In the genomic region with DNA sequence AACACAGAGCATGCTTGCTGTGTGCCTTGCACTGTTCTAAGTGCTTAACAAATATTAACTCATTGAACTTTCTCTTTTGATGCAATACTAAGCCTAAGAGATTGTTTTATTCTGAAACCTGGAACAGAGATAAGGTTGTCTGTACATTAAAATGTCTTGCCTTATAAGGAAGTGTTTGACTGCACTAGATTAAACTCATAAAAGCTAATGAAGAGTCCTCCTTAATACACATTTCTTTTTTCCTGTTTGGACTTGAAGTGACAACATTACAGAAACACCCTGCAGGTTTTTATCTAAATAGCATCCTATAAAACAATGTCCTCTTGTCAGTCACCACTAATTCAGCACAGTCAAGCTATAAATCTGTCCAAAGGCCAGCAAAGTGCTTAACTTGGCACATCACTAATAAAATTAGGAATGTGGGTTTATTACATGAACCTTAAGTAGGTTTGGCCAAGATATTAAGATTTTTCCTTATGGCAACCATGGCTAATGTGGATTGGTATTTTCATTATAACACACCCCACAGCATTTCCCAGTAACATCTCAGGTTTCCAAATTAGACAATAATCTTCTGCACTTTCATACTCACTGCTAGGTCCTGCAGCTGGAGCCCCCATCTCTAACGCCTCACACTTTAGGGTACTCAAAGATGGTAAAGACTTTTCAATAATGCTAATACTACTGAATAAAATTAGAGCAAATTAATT, we compare ENCODE assay signal across 1 cellular context.
TF ChIP-seq lines count a peak whose summit lies in the region.

No MANE protein-coding gene starts in this region.

TF ChIP-seq in HEK293, 187 proteins besides CTCF, POLR2A, EP300 and RAD21 (continued from another document and continues in another):
- TF ChIP-seq, protein P1, sequence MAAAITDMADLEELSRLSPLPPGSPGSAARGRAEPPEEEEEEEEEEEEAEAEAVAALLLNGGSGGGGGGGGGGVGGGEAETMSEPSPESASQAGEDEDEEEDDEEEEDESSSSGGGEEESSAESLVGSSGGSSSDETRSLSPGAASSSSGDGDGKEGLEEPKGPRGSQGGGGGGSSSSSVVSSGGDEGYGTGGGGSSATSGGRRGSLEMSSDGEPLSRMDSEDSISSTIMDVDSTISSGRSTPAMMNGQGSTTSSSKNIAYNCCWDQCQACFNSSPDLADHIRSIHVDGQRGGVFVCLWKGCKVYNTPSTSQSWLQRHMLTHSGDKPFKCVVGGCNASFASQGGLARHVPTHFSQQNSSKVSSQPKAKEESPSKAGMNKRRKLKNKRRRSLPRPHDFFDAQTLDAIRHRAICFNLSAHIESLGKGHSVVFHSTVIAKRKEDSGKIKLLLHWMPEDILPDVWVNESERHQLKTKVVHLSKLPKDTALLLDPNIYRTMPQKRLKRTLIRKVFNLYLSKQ (tag by site-specific recombination; IDR thresholded peaks at IDR 0.05; ENCODE audit: borderline replicate concordance), result 0 out of 2 replicates have a peak, but pooled peaks have one; percentile 3
- TF ChIP-seq ZFP37 (tag by site-specific recombination; IDR thresholded peaks at IDR 0.05), result no peak
- peak; percentile 59; the same call in 1 of the 2 replicates for TF ChIP-seq ZNF146 (tag by site-specific recombination; IDR thresholded peaks at IDR 0.05)
- peak; percentile 93 for TF ChIP-seq ZNF366 (tag by site-specific recombination; conservative IDR thresholded peaks at IDR 0.05)
- no peak for TF ChIP-seq ZNF157 (tag by site-specific recombination; IDR thresholded peaks at IDR 0.05)
- TF ChIP-seq, protein P2, sequence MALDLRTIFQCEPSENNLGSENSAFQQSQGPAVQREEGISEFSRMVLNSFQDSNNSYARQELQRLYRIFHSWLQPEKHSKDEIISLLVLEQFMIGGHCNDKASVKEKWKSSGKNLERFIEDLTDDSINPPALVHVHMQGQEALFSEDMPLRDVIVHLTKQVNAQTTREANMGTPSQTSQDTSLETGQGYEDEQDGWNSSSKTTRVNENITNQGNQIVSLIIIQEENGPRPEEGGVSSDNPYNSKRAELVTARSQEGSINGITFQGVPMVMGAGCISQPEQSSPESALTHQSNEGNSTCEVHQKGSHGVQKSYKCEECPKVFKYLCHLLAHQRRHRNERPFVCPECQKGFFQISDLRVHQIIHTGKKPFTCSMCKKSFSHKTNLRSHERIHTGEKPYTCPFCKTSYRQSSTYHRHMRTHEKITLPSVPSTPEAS (tag by site-specific recombination; IDR thresholded peaks at IDR 0.05), result no peak
- TF ChIP-seq PRDM1 (tag by site-specific recombination; IDR thresholded peaks at IDR 0.05), result no peak
- no peak for TF ChIP-seq ZNF785 (tag by site-specific recombination; IDR thresholded peaks at IDR 0.05)
- 0 out of 2 replicates have a peak, but pooled peaks have one; percentile 24 for TF ChIP-seq GLIS2 (tag by site-specific recombination; IDR thresholded peaks at IDR 0.05)
- no peak for TF ChIP-seq ZNF311 (tag by site-specific recombination; IDR thresholded peaks at IDR 0.05; ENCODE audit: borderline replicate concordance)
- TF ChIP-seq ZNF791 (tag by site-specific recombination; IDR thresholded peaks at IDR 0.05), result no peak
- peak; percentile 83 for TF ChIP-seq KLF1 (tag by site-specific recombination; IDR thresholded peaks at IDR 0.05)
- TF ChIP-seq, protein P3, sequence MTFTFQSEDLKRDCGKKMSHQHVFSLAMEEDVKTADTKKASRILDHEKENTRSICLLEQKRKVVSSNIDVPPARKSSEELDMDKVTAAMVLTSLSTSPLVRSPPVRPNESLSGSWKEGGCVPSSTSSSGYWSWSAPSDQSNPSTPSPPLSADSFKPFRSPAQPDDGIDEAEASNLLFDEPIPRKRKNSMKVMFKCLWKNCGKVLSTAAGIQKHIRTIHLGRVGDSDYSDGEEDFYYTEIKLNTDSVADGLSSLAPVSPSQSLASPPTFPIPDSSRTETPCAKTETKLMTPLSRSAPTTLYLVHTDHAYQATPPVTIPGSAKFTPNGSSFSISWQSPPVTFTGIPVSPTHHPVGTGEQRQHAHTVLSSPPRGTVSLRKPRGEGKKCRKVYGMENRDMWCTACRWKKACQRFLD (tag by site-specific recombination; IDR thresholded peaks at IDR 0.05), result no peak
- TF ChIP-seq ZBTB8A (tag by site-specific recombination; IDR thresholded peaks at IDR 0.05), result peak; percentile 66
- peak; percentile 99 for TF ChIP-seq IKZF3 (tag by site-specific recombination; IDR thresholded peaks at IDR 0.05)
- TF ChIP-seq ZNF768 (tag by site-specific recombination; IDR thresholded peaks at IDR 0.05), result 0 out of 2 replicates have a peak, but pooled peaks have one; percentile 15
- peak; percentile 76; the same call in 1 of the 2 replicates for TF ChIP-seq KLF7 (tag by site-specific recombination; IDR thresholded peaks at IDR 0.05; ENCODE audit: borderline replicate concordance)
- TF ChIP-seq, protein P4, sequence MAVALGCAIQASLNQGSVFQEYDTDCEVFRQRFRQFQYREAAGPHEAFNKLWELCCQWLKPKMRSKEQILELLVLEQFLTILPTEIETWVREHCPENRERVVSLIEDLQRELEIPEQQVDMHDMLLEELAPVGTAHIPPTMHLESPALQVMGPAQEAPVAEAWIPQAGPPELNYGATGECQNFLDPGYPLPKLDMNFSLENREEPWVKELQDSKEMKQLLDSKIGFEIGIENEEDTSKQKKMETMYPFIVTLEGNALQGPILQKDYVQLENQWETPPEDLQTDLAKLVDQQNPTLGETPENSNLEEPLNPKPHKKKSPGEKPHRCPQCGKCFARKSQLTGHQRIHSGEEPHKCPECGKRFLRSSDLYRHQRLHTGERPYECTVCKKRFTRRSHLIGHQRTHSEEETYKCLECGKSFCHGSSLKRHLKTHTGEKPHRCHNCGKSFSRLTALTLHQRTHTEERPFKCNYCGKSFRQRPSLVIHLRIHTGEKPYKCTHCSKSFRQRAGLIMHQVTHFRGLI (tag by site-specific recombination; IDR thresholded peaks at IDR 0.05), result peak; percentile 61
- no peak for TF ChIP-seq ZNF239 (tag by site-specific recombination; IDR thresholded peaks at IDR 0.05)
- 0 out of 2 replicates have a peak, but pooled peaks have one; percentile 28 for TF ChIP-seq ZBTB7A (tag by site-specific recombination; IDR thresholded peaks at IDR 0.05; ENCODE audit: low read depth)
- peak; percentile 94 for TF ChIP-seq ZNF19 (tag by site-specific recombination; IDR thresholded peaks at IDR 0.05; ENCODE audit: low read depth)
- peak; percentile 96 for TF ChIP-seq GLI2 (tag by site-specific recombination; IDR thresholded peaks at IDR 0.05; ENCODE audit: borderline replicate concordance, low read depth)
- TF ChIP-seq ZNF266 (tag by site-specific recombination; IDR thresholded peaks at IDR 0.05; ENCODE audit: low read depth), result no peak
- peak; percentile 74 for TF ChIP-seq ZNF2 (tag by site-specific recombination; IDR thresholded peaks at IDR 0.05)
- TF ChIP-seq PRDM10 (tag by site-specific recombination; IDR thresholded peaks at IDR 0.05), result 0 out of 2 replicates have a peak, but pooled peaks have one; percentile 24
- peak; percentile 62 for TF ChIP-seq ZIC2 (tag by site-specific recombination; IDR thresholded peaks at IDR 0.05)
- TF ChIP-seq ZNF184 (tag by site-specific recombination; IDR thresholded peaks at IDR 0.05), result 0 out of 2 replicates have a peak, but pooled peaks have one; percentile 42
- TF ChIP-seq ZSCAN30 (tag by site-specific recombination; IDR thresholded peaks at IDR 0.05), result peak; percentile 97
- TF ChIP-seq, protein P5, sequence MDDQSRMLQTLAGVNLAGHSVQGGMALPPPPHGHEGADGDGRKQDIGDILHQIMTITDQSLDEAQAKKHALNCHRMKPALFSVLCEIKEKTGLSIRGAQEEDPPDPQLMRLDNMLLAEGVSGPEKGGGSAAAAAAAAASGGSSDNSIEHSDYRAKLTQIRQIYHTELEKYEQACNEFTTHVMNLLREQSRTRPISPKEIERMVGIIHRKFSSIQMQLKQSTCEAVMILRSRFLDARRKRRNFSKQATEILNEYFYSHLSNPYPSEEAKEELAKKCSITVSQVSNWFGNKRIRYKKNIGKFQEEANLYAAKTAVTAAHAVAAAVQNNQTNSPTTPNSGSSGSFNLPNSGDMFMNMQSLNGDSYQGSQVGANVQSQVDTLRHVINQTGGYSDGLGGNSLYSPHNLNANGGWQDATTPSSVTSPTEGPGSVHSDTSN (CRISPR knock-in tag; IDR thresholded peaks at IDR 0.05), result no peak
- TF ChIP-seq, protein P6, sequence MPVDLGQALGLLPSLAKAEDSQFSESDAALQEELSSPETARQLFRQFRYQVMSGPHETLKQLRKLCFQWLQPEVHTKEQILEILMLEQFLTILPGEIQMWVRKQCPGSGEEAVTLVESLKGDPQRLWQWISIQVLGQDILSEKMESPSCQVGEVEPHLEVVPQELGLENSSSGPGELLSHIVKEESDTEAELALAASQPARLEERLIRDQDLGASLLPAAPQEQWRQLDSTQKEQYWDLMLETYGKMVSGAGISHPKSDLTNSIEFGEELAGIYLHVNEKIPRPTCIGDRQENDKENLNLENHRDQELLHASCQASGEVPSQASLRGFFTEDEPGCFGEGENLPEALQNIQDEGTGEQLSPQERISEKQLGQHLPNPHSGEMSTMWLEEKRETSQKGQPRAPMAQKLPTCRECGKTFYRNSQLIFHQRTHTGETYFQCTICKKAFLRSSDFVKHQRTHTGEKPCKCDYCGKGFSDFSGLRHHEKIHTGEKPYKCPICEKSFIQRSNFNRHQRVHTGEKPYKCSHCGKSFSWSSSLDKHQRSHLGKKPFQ (tag by site-specific recombination; IDR thresholded peaks at IDR 0.05), result peak; percentile 89
- TF ChIP-seq ZNF138 (tag by site-specific recombination; IDR thresholded peaks at IDR 0.05; ENCODE audit: borderline replicate concordance), result no peak
- TF ChIP-seq OSR2 (tag by site-specific recombination; IDR thresholded peaks at IDR 0.05), result peak; percentile 98
- no peak for TF ChIP-seq ZNF214 (tag by site-specific recombination; IDR thresholded peaks at IDR 0.05; ENCODE audit: borderline replicate concordance)
- TF ChIP-seq EGR2 (tag by site-specific recombination; IDR thresholded peaks at IDR 0.05; ENCODE audit: low read depth), result no peak
- peak; percentile 74 for TF ChIP-seq ZBTB17 (tag by site-specific recombination; IDR thresholded peaks at IDR 0.05)
- TF ChIP-seq ZNF121 (tag by site-specific recombination; IDR thresholded peaks at IDR 0.05), result peak; percentile 53; the same call in 1 of the 2 replicates
- no peak for TF ChIP-seq ZNF571 (tag by site-specific recombination; IDR thresholded peaks at IDR 0.05)
- TF ChIP-seq ZNF626 (tag by site-specific recombination; IDR thresholded peaks at IDR 0.05), result 0 out of 2 replicates have a peak, but pooled peaks have one; percentile 41
- peak; percentile 58; the same call in 1 of the 2 replicates for TF ChIP-seq KLF16 (tag by site-specific recombination; IDR thresholded peaks at IDR 0.05)
- no peak for TF ChIP-seq ZNF555 (tag by site-specific recombination; conservative IDR thresholded peaks at IDR 0.05)
- TF ChIP-seq ZNF350 (tag by site-specific recombination; IDR thresholded peaks at IDR 0.05), result no peak
- no peak for TF ChIP-seq ZNF37A (tag by site-specific recombination; IDR thresholded peaks at IDR 0.05)
- TF ChIP-seq FEZF1 (tag by site-specific recombination; IDR thresholded peaks at IDR 0.05), result peak; percentile 100
- peak; percentile 83 for TF ChIP-seq ZNF629 (tag by site-specific recombination; IDR thresholded peaks at IDR 0.05)
- no peak; the same call in 1 of the 2 replicates for TF ChIP-seq ZFP69B (tag by site-specific recombination; IDR thresholded peaks at IDR 0.05)
- peak; percentile 72 for TF ChIP-seq ATF2 (tag by site-specific recombination; IDR thresholded peaks at IDR 0.05; ENCODE audit: low read depth)
- TF ChIP-seq ZNF677 (tag by site-specific recombination; IDR thresholded peaks at IDR 0.05), result no peak
- no peak for TF ChIP-seq ZNF777 (tag by site-specific recombination; IDR thresholded peaks at IDR 0.05; ENCODE audit: borderline replicate concordance)
- no peak for TF ChIP-seq HOXC10 (CRISPR knock-in tag; IDR thresholded peaks at IDR 0.05)
- no peak for TF ChIP-seq ZNF670 (tag by site-specific recombination; IDR thresholded peaks at IDR 0.05; ENCODE audit: low read depth)
- no peak for TF ChIP-seq ZNF837 (tag by site-specific recombination; IDR thresholded peaks at IDR 0.05)
- TF ChIP-seq ZNF132 (tag by site-specific recombination; IDR thresholded peaks at IDR 0.05; ENCODE audit: borderline replicate concordance), result no peak
- TF ChIP-seq ZNF521 (tag by site-specific recombination; IDR thresholded peaks at IDR 0.05), result no peak
- TF ChIP-seq ZNF155 (tag by site-specific recombination; IDR thresholded peaks at IDR 0.05), result no peak
- no peak for TF ChIP-seq ZNF514 (tag by site-specific recombination; IDR thresholded peaks at IDR 0.05)
- peak; percentile 88 for TF ChIP-seq ZNF501 (tag by site-specific recombination; IDR thresholded peaks at IDR 0.05)
- no peak for TF ChIP-seq ZNF600 (tag by site-specific recombination; IDR thresholded peaks at IDR 0.05)
- no peak for TF ChIP-seq ZNF530 (tag by site-specific recombination; IDR thresholded peaks at IDR 0.05; ENCODE audit: low read depth)
- peak; percentile 56 for TF ChIP-seq SP3 (tag by site-specific recombination; IDR thresholded peaks at IDR 0.05)
